ENCODE assay signal across 25 cellular contexts in genomic region chr21:31684918-31685317, GRCh38.
"Had no signal": no experiment of that assay in that cellular context is flagged by ENCODE, and none has a peak within 500 bp of the region (broad histone marks: within the 10 kb centered on the region; RNA-seq: fewer than 3 reads in every experiment).

No MANE protein-coding gene starts in this region.

- H3K9me3 ChIP-seq: esophagus squamous epithelium, gastrocnemius medialis, heart right ventricle, left lung, lower lobe of right lung had no signal

- H3K27ac ChIP-seq: coronary artery, dorsolateral prefrontal cortex, epithelial cell of prostate, esophagus squamous epithelium, gastrocnemius medialis, heart right ventricle, left lung, lower lobe of right lung had no signal

- H3K4me3 ChIP-seq: coronary artery, dorsolateral prefrontal cortex, esophagus squamous epithelium, gastrocnemius medialis, heart right ventricle, left lung, lower lobe of right lung had no signal

- FAIRE-seq: colon, islet of Langerhans, keratinocyte had no signal

- H3K27me3 ChIP-seq: dorsolateral prefrontal cortex, esophagus squamous epithelium, gastrocnemius medialis, heart right ventricle, left lung had no signal

- ATAC-seq: esophagus mucosa, gastrocnemius medialis, heart right ventricle, left cardiac atrium, left lung, left ventricle myocardium superior, lower lobe of right lung had no signal

- DNase-seq: dermis blood vessel endothelial cell; dorsolateral prefrontal cortex; effector CD4-positive, alpha-beta T cell; effector memory CD4-positive, alpha-beta T cell; erythroblast; esophagus squamous epithelium; foreskin fibroblast; foreskin melanocyte; gastrocnemius medialis; glutamatergic neuron; head of caudate nucleus; heart right ventricle; hippocampal formation; left cardiac atrium; left lung; left ventricle myocardium superior; lower lobe of right lung; mesendoderm; midbrain had no signal

- H3K4me1 ChIP-seq: esophagus squamous epithelium, gastrocnemius medialis, left lung, lower lobe of right lung had no signal
